ENCODE assay signal across 8 cellular contexts in the genomic region with DNA sequence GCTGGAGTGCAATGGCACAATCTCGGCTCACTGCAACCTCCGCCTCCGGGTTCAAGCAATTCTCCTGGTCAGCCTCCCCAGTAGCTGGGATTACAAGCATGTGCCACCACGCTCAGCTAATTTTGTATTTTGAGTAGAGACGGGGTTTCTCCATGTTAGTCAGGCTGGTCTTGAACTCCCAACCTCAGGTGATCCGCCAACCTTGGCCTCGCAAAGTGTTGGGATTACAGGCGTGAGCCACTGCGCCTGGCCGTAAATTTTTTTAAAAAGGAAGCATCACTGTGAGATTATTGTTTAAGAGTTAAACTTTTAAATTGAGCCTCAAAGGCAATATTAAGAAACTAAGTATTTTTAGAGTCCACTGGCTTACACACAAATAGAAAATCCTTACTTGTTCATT. TPM values are rescaled to one million over a fixed set of nuclear protein-coding genes. Genes with fewer than 3 reads are reported as not detected.
DNase-seq lines count a peak whose midpoint lies in the region; ATAC-seq and TF ChIP-seq lines count a peak whose summit lies in the region.
"Not testable (repeated sequence)": the region's sequence is repeated elsewhere in the genome, so short reads cannot be mapped to it uniquely, and the experiment has no call there.

No MANE protein-coding gene starts in this region.

- TF ChIP-seq POLR2A in HCT116 (IDR thresholded peaks at IDR 0.05; ENCODE audit: borderline replicate concordance, extremely low read depth, insufficient read depth, insufficient read length) = not testable (repeated sequence)

- not testable (repeated sequence) for H2BK120ac ChIP-seq in trophoblast cell (ENCODE audit: insufficient read depth, low read length, poor library complexity)

- H3K4me2 ChIP-seq in BLaER1 treated with 17β-estradiol and CSF1 and Interleukin-3, amounts not matched to agents 10 nM and 100 nM = peak overlapping the region; percentile 81 to 96 (median 87)
- not testable (repeated sequence) for H3K4me2 ChIP-seq in HCT116 (ENCODE audit: low read length); trophoblast cell (ENCODE audit: low read length)

- RAD21 ChIA-PET in HCT116 (lab: Charles Lee; ENCODE audit: low non-redundant PET in 1 of 2, low total read pairs in 2 of 2, uncharacterized antibody in 2 of 2, unreplicated experiment in 2 of 2) = not testable (repeated sequence)

- peak overlapping the region; percentile 96 to 100 (median 98); a peak in 21 of 22 replicates for H3K9ac ChIP-seq in BLaER1 treated with 17β-estradiol and CSF1 and Interleukin-3, amounts not matched to agents 10 nM and 100 nM
- H3K9ac ChIP-seq in HCT116 (ENCODE audit: low read length) = 0 out of 2 replicates have a peak overlapping the region, but pooled peaks have one; percentile 95
- not testable (repeated sequence) for H3K9ac ChIP-seq in SK-N-MC (ENCODE audit: insufficient read length); endodermal cell (ENCODE audit: extremely low read depth, low read length, poor library complexity, severe bottlenecking); trophoblast cell (ENCODE audit: low read length)

- H2AFZ ChIP-seq in HCT116 (ENCODE audit: low read depth, low read length, poor library complexity, severe bottlenecking); trophoblast cell (ENCODE audit: insufficient read depth, low read length, poor library complexity): not testable (repeated sequence)

- POLR2A ChIA-PET in HCT116 (lab: Charles Lee) = not testable (repeated sequence)
- POLR2A ChIA-PET in activated CD4-positive, alpha-beta memory T cell treated with anti-CD3 and anti-CD28 coated beads, Interleukin-2, amount 10 ng/mL, durations not matched to agents 7 days and 5 days (lab: Charles Lee) = interaction anchor here (2.1 to 2.6 kb wide), 2 partner anchors 70 to 290 kb away, joined by 8 to 10 read pairs; a partner anchor contains a TSS

- H3K27me3 Mint-ChIP-seq in activated CD4-positive, alpha-beta memory T cell treated with anti-CD3 and anti-CD28 coated beads, Interleukin-2, amount 10 ng/mL, durations not matched to agents 7 days and 5 days; activated naive CD8-positive, alpha-beta T cell treated with anti-CD3 and anti-CD28 coated beads, Interleukin-2, amount 50 U/mL, for 24 hours; endodermal cell (ENCODE audit: insufficient read depth); mesothelial cell of epicardium (ENCODE audit: low read depth): not testable (repeated sequence)

- H3K79me2 ChIP-seq in HCT116 (ENCODE audit: insufficient read depth, low read length) (peaks cover 84% of the 10 kb centered on the region), trophoblast cell (ENCODE audit: control insufficient read depth, insufficient read depth, low read length, poor library complexity) (peaks cover 30% of the 10 kb centered on the region)

- not testable (repeated sequence) for H3K9me3 ChIP-seq in BLaER1 treated with 17β-estradiol and CSF1 and Interleukin-3, amounts not matched to agents 10 nM and 100 nM (replicated peaks in 1 of 11); HCT116 (ENCODE audit: control insufficient read depth in 1 of 2, insufficient read depth in 1 of 2, low read depth in 1 of 2, low read length in 2 of 2); SK-N-MC (ENCODE audit: low read depth, low read length); endodermal cell (ENCODE audit: control insufficient read depth, low read length); trophoblast cell (ENCODE audit: insufficient read depth, low read depth, low read length)

- not testable (repeated sequence) for BruUV-seq in HCT116 (replicated peaks; lab: Mats Ljungman, UMichigan)

- H3K4ac ChIP-seq in trophoblast cell (ENCODE audit: low read depth, low read length) = peak overlapping the region; percentile 72

- H4K20me1 ChIP-seq in BLaER1 treated with 17β-estradiol and CSF1 and Interleukin-3, amounts not matched to agents 10 nM and 100 nM = peaks cover 47 to 73% (median 69%) of the 10 kb centered on the region in 11 experiments; a peak in 21 of 22 replicates
- H4K20me1 ChIP-seq in HCT116 (ENCODE audit: insufficient read depth) = not testable (repeated sequence)

- H3K23ac ChIP-seq in trophoblast cell (ENCODE audit: low read length) = not testable (repeated sequence)

- not testable (repeated sequence) for H3K27ac Mint-ChIP-seq in activated CD4-positive, alpha-beta memory T cell treated with anti-CD3 and anti-CD28 coated beads, Interleukin-2, amount 10 ng/mL, durations not matched to agents 7 days and 5 days; endodermal cell
- peak overlapping the region; percentile 86 for H3K27ac Mint-ChIP-seq in activated naive CD8-positive, alpha-beta T cell treated with anti-CD3 and anti-CD28 coated beads, Interleukin-2, amount 50 U/mL, for 24 hours
- peak overlapping the region; percentile 98 for H3K27ac Mint-ChIP-seq in mesothelial cell of epicardium

- H4K91ac ChIP-seq in trophoblast cell (ENCODE audit: low read depth, low read length) = not testable (repeated sequence)

- ATAC-seq in HCT116; activated naive CD8-positive, alpha-beta T cell treated with anti-CD3 and anti-CD28 coated beads, Interleukin-2, amount 50 U/mL, for 24 hours: not testable (repeated sequence)

- not testable (repeated sequence) for H3K18ac ChIP-seq in trophoblast cell (ENCODE audit: low read length)

- peaks cover 41% of the 10 kb centered on the region for H3K4me1 Mint-ChIP-seq in activated CD4-positive, alpha-beta memory T cell treated with anti-CD3 and anti-CD28 coated beads, Interleukin-2, amount 10 ng/mL, durations not matched to agents 7 days and 5 days
- H3K4me1 Mint-ChIP-seq in activated naive CD8-positive, alpha-beta T cell treated with anti-CD3 and anti-CD28 coated beads, Interleukin-2, amount 50 U/mL, for 24 hours = peaks cover 52% of the 10 kb centered on the region
- H3K4me1 Mint-ChIP-seq in endodermal cell (peaks cover 25% of the 10 kb centered on the region), mesothelial cell of epicardium (peaks cover 38% of the 10 kb centered on the region)

- peak overlapping the region; percentile 13 for H3K4me3 Mint-ChIP-seq in activated CD4-positive, alpha-beta memory T cell treated with anti-CD3 and anti-CD28 coated beads, Interleukin-2, amount 10 ng/mL, durations not matched to agents 7 days and 5 days
- H3K4me3 Mint-ChIP-seq in activated naive CD8-positive, alpha-beta T cell treated with anti-CD3 and anti-CD28 coated beads, Interleukin-2, amount 50 U/mL, for 24 hours = peak overlapping the region; percentile 88
- not testable (repeated sequence) for H3K4me3 Mint-ChIP-seq in endodermal cell, mesothelial cell of epicardium

- H3K27ac ChIP-seq in BLaER1 treated with 17β-estradiol and CSF1 and Interleukin-3, amounts not matched to agents 10 nM and 100 nM = peak overlapping the region; percentile 15 to 100 (median 97); a peak in 18 of 22 replicates
- not testable (repeated sequence) for H3K27ac ChIP-seq in HCT116 (ENCODE audit: low read depth, low read length); SK-N-MC; endodermal cell (ENCODE audit: low read depth, low read length); trophoblast cell (ENCODE audit: low read depth, low read length)

- DNase-seq in HCT116 (ENCODE audit: low read depth, low spot score); SK-N-MC (ENCODE audit: low read depth, low spot score); activated CD4-positive, alpha-beta memory T cell treated with anti-CD3 and anti-CD28 coated beads, Interleukin-2, amount 10 ng/mL, durations not matched to agents 7 days and 5 days; activated naive CD8-positive, alpha-beta T cell treated with anti-CD3 and anti-CD28 coated beads, Interleukin-2, amount 50 U/mL, for 24 hours; endodermal cell; mesothelial cell of epicardium (ENCODE audit: low spot score in 2 of 2, unreplicated experiment in 2 of 2); trophoblast cell: not testable (repeated sequence)

- CTCF ChIA-PET in HCT116 (lab: Charles Lee) = not testable (repeated sequence)
- CTCF ChIA-PET in activated CD4-positive, alpha-beta memory T cell treated with anti-CD3 and anti-CD28 coated beads, Interleukin-2, amount 10 ng/mL, durations not matched to agents 7 days and 5 days (lab: Charles Lee) = interaction anchor here (0.6 to 3.2 kb wide), 3 partner anchors 40 to 98 kb away, joined by 3 to 17 read pairs (median 3); no protein-coding TSS in a partner anchor

- H2AK5ac ChIP-seq in trophoblast cell (ENCODE audit: low read length) = not testable (repeated sequence)

- not testable (repeated sequence) for H3K14ac ChIP-seq in trophoblast cell (ENCODE audit: low read length)

- intact Hi-C loops in HCT116 (cut with micrococcal nuclease) = not testable (repeated sequence)

- peaks cover 16% of the 10 kb centered on the region for H3K36me3 Mint-ChIP-seq in activated CD4-positive, alpha-beta memory T cell treated with anti-CD3 and anti-CD28 coated beads, Interleukin-2, amount 10 ng/mL, durations not matched to agents 7 days and 5 days (ENCODE audit: low read depth)
- peaks cover 16% of the 10 kb centered on the region for H3K36me3 Mint-ChIP-seq in activated naive CD8-positive, alpha-beta T cell treated with anti-CD3 and anti-CD28 coated beads, Interleukin-2, amount 50 U/mL, for 24 hours (ENCODE audit: low read depth)
- peaks cover 18% of the 10 kb centered on the region for H3K36me3 Mint-ChIP-seq in endodermal cell (ENCODE audit: low read depth)
- not testable (repeated sequence) for H3K36me3 Mint-ChIP-seq in mesothelial cell of epicardium

- peaks cover 15% of the 10 kb centered on the region for H3K79me1 ChIP-seq in trophoblast cell (ENCODE audit: low read length)

- not testable (repeated sequence) for H4K8ac ChIP-seq in trophoblast cell (ENCODE audit: low read depth, low read length)

- H3K4me1 ChIP-seq in BLaER1 treated with 17β-estradiol and CSF1 and Interleukin-3, amounts not matched to agents 10 nM and 100 nM = peaks cover 65 to 69% (median 67%) of the 10 kb centered on the region in 10 experiments
- H3K4me1 ChIP-seq in HCT116 (ENCODE audit: control insufficient read depth in 1 of 2, insufficient read depth in 2 of 2, low read length in 2 of 2) (peaks cover 21 to 63% of the 10 kb centered on the region in 2 experiments), trophoblast cell (ENCODE audit: control insufficient read depth in 1 of 2, insufficient read depth in 2 of 2, low read length in 2 of 2) (peaks cover 5 to 10% of the 10 kb centered on the region in 2 experiments)
- H3K4me1 ChIP-seq in endodermal cell (ENCODE audit: control insufficient read depth, insufficient read depth, low read length) = not testable (repeated sequence)

- H3K9me3 Mint-ChIP-seq in activated CD4-positive, alpha-beta memory T cell treated with anti-CD3 and anti-CD28 coated beads, Interleukin-2, amount 10 ng/mL, durations not matched to agents 7 days and 5 days; activated naive CD8-positive, alpha-beta T cell treated with anti-CD3 and anti-CD28 coated beads, Interleukin-2, amount 50 U/mL, for 24 hours; endodermal cell; mesothelial cell of epicardium: not testable (repeated sequence)

- H4K12ac ChIP-seq in trophoblast cell (ENCODE audit: low read depth, low read length) = not testable (repeated sequence)

- not testable (repeated sequence) for H3K27me3 ChIP-seq in BLaER1 treated with 17β-estradiol and CSF1 and Interleukin-3, amounts not matched to agents 10 nM and 100 nM; HCT116 (ENCODE audit: insufficient read depth, low read length); endodermal cell (ENCODE audit: control insufficient read depth, insufficient read depth, low read length, poor library complexity, severe bottlenecking); trophoblast cell (ENCODE audit: insufficient read depth, low read length)

- H3K36me3 ChIP-seq in BLaER1 treated with 17β-estradiol and CSF1 and Interleukin-3, amounts not matched to agents 10 nM and 100 nM = peaks cover 8 to 45% (median 26%) of the 10 kb centered on the region in 11 experiments; a peak in 21 of 22 replicates
- H3K36me3 ChIP-seq in HCT116 (ENCODE audit: control insufficient read depth in 1 of 2, insufficient read depth in 2 of 2, low read length in 2 of 2); trophoblast cell (ENCODE audit: control insufficient read depth in 1 of 2, insufficient read depth in 2 of 2, low read length in 2 of 2): not testable (repeated sequence)
- H3K36me3 ChIP-seq in SK-N-MC (ENCODE audit: insufficient read depth, low read length) (peaks cover 19% of the 10 kb centered on the region), endodermal cell (ENCODE audit: control insufficient read depth, insufficient read depth, low read length) (peaks cover 15% of the 10 kb centered on the region)

- peak overlapping the region; percentile 84 to 100 (median 98); a peak in 16 of 20 replicates for H3K4me3 ChIP-seq in BLaER1 treated with 17β-estradiol and CSF1 and Interleukin-3, amounts not matched to agents 10 nM and 100 nM
- not testable (repeated sequence) for H3K4me3 ChIP-seq in HCT116 (replicated peaks in 1 of 2; ENCODE audit: low read depth in 1 of 2, low read length in 2 of 2); trophoblast cell (ENCODE audit: low read depth, low read length)
- 0 out of 2 replicates have a peak overlapping the region, but pooled peaks have one; percentile 85 for H3K4me3 ChIP-seq in SK-N-MC
- peak overlapping the region; percentile 95 for H3K4me3 ChIP-seq in endodermal cell (ENCODE audit: low read length)

- not testable (repeated sequence) for H2BK5ac ChIP-seq in trophoblast cell (ENCODE audit: low read depth, low read length, poor library complexity)

- 97 to 99% methylated on average over 9 to 10 of the region's 10 CpGs for WGBS in endodermal cell (ENCODE audit: insufficient coverage in 1 of 2, insufficient read length in 1 of 2), 2 experiments
- no CpG with 5 or more reads among the region's 10 CpGs for WGBS in trophoblast cell (ENCODE audit: extremely low coverage, insufficient coverage, insufficient read length)

- TF ChIP-seq RAD21 in HCT116 (IDR thresholded peaks at IDR 0.05; ENCODE audit: low read depth) = not testable (repeated sequence)

- TF ChIP-seq CTCF in HCT116 (IDR thresholded peaks at IDR 0.05 in 2 of 3, conservative IDR thresholded peaks at IDR 0.05 in 1 of 3; ENCODE audit: borderline replicate concordance in 1 of 3, insufficient read depth in 1 of 3, low read depth in 2 of 3, low read length in 2 of 3); endodermal cell (conservative IDR thresholded peaks at IDR 0.05); mesothelial cell of epicardium (IDR thresholded peaks at IDR 0.05; ENCODE audit: unreplicated experiment): not testable (repeated sequence)

- not testable (repeated sequence) for H2BK12ac ChIP-seq in trophoblast cell (ENCODE audit: low read length)

- not testable (repeated sequence) for H3K9me2 ChIP-seq in HCT116 (ENCODE audit: insufficient read depth)

RNA-seq across cellular contexts. Expression of a gene that starts 2.7 kb away (rescaled TPM):
- 76.3 TPM for total RNA-seq in HCT116 (2021; ENCODE audit: unreplicated experiment)
- polyA plus RNA-seq in HCT116 (2012) = 30.0 and 33.0 TPM in 2 replicates
- 10 to 100 TPM; 77.5 to 79.4 TPM for total RNA-seq in activated CD4-positive, alpha-beta memory T cell treated with anti-CD3 and anti-CD28 coated beads, Interleukin-2, amount 10 ng/mL, durations not matched to agents 7 days and 5 days
- total RNA-seq in endodermal cell = 100 to 1,000 TPM; 105 to 120 TPM
- polyA plus RNA-seq in endodermal cell (2013, experiment 1 of 2) = 66.8 TPM
- 68.2 TPM for polyA plus RNA-seq in endodermal cell (2013, experiment 2 of 2)
- total RNA-seq in mesothelial cell of epicardium = 149 to 157 TPM (median 155 TPM) in 3 replicates
- 57.1 and 59.1 TPM in 2 replicates for polyA plus RNA-seq in trophoblast cell (2013)
